Comparison of ENCODE assay signal across 40 cellular contexts in the genomic region with DNA sequence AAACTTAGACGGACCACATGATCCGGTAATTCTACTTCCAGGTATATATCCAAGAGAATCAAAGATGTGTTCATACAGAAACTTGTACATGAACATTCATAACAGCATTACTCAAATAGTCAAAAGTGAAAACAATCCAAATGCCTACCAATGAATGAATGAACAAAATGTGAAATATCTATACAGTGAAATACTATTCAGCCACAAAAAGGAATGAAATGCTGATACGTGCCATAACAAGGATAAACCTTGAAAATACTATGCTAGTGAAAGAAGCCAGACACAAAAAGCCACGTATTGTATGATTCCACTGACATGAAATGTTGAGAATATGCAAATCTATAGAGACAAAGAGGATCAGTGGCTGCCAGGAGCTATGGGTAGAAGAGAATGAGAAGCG.
"Had no signal": no experiment of that assay in that cellular context is flagged by ENCODE, and none has a peak within 500 bp of the region (broad histone marks: within the 10 kb centered on the region; RNA-seq: fewer than 3 reads in every experiment).

No MANE protein-coding gene starts in this region.

- H3K9me3 Mint-ChIP-seq: activated naive CD4-positive, alpha-beta T cell treated with anti-CD3 and anti-CD28 coated beads for 36 hours; activated naive CD4-positive, alpha-beta T cell treated with anti-CD3 and anti-CD28 coated beads, Interleukin-2, amount 10 ng/mL, durations not matched to agents 7 days and 5 days; activated naive CD4-positive, alpha-beta T cell treated with anti-CD3 and anti-CD28 coated beads, Interleukin-2, amount 50 U/mL, for 24 hours; activated naive CD4-positive, alpha-beta T cell treated with anti-CD3 and anti-CD28 coated beads, Interleukin-2, amount 50 U/mL, for 72 hours; activated naive CD8-positive, alpha-beta T cell treated with anti-CD3 and anti-CD28 coated beads for 36 hours; activated naive CD8-positive, alpha-beta T cell treated with anti-CD3 and anti-CD28 coated beads, Interleukin-2, amount 10 ng/mL, durations not matched to agents 7 days and 5 days; activated naive CD8-positive, alpha-beta T cell treated with anti-CD3 and anti-CD28 coated beads, Interleukin-2, amount 50 U/mL, for 24 hours; activated T-cell treated with anti-CD3 and anti-CD28 coated beads, Interleukin-2, amount 50 U/mL, for 24 hours; activated T-cell treated with anti-CD3 and anti-CD28 coated beads, Interleukin-2, amount 50 U/mL, for 4 hours; activated T-cell treated with anti-CD3 and anti-CD28 coated beads, Interleukin-2, amount 50 U/mL, for 72 hours; activated T-helper 1 cell treated with anti-CD3 and anti-CD28 coated beads, Interleukin-12 subunit alpha, Interleukin-12 subunit beta, Interleukin-2, Interleukin-4 antibody, amounts not matched to agents 30 ng/mL and 10 ng/mL and 1 ng/mL, durations not matched to agents 14 hours and 24 hours and 36 hours; activated T-helper 17 cell treated with anti-CD3 and anti-CD28 coated beads, Interleukin-2, amount 50 U/mL, for 72 hours; activated T-helper 2 cell treated with anti-CD3 and anti-CD28 coated beads, Interferon-gamma antibody, Interleukin-2, Interleukin-4, amounts not matched to agents 10 μg/mL and 5 μg/mL and 100 μg/mL, durations not matched to agents 14 hours and 24 hours and 36 hours; brain; central memory CD8-positive, alpha-beta T cell had no signal

- H3K36me3 ChIP-seq: breast epithelium had no signal

- H3K4me3 Mint-ChIP-seq: activated naive CD4-positive, alpha-beta T cell treated with anti-CD3 and anti-CD28 coated beads for 36 hours; activated naive CD4-positive, alpha-beta T cell treated with anti-CD3 and anti-CD28 coated beads, Interleukin-2, amount 10 ng/mL, durations not matched to agents 7 days and 5 days; activated naive CD4-positive, alpha-beta T cell treated with anti-CD3 and anti-CD28 coated beads, Interleukin-2, amount 50 U/mL, for 24 hours; activated naive CD8-positive, alpha-beta T cell; activated naive CD8-positive, alpha-beta T cell treated with anti-CD3 and anti-CD28 coated beads for 36 hours; activated naive CD8-positive, alpha-beta T cell treated with anti-CD3 and anti-CD28 coated beads, Interleukin-2, amount 10 ng/mL, durations not matched to agents 7 days and 5 days; activated naive CD8-positive, alpha-beta T cell treated with anti-CD3 and anti-CD28 coated beads, Interleukin-2, amount 50 U/mL, for 24 hours; activated T-cell treated with anti-CD3 and anti-CD28 coated beads, Interleukin-2, amount 50 U/mL, for 24 hours; activated T-cell treated with anti-CD3 and anti-CD28 coated beads, Interleukin-2, amount 50 U/mL, for 4 hours; activated T-cell treated with anti-CD3 and anti-CD28 coated beads, Interleukin-2, amount 50 U/mL, for 72 hours; activated T-helper 1 cell treated with anti-CD3 and anti-CD28 coated beads, Interleukin-12 subunit alpha, Interleukin-12 subunit beta, Interleukin-2, Interleukin-4 antibody, amounts not matched to agents 30 ng/mL and 10 ng/mL and 1 ng/mL, durations not matched to agents 14 hours and 24 hours and 36 hours; activated T-helper 17 cell treated with anti-CD3 and anti-CD28 coated beads, Interleukin-2, amount 50 U/mL, for 72 hours; brain; central memory CD8-positive, alpha-beta T cell had no signal

- H3K27me3 ChIP-seq: adrenal gland, ascending aorta, body of pancreas, brain microvascular endothelial cell, breast epithelium, cardiac muscle cell had no signal

- ATAC-seq: activated naive CD4-positive, alpha-beta T cell treated with anti-CD3 and anti-CD28 coated beads, Interleukin-2, amount 50 U/mL, for 72 hours; activated naive CD8-positive, alpha-beta T cell treated with anti-CD3 and anti-CD28 coated beads, Interleukin-2, amount 50 U/mL, for 24 hours; activated T-cell treated with anti-CD3 and anti-CD28 coated beads, Interleukin-2, amount 50 U/mL, for 4 hours; activated T-cell treated with anti-CD3 and anti-CD28 coated beads, Interleukin-2, amount 50 U/mL, for 72 hours; activated T-helper 17 cell treated with anti-CD3 and anti-CD28 coated beads, Interleukin-2, amount 50 U/mL, for 72 hours; body of pancreas had no signal

- H3K27ac Mint-ChIP-seq: activated naive CD4-positive, alpha-beta T cell treated with anti-CD3 and anti-CD28 coated beads for 36 hours; activated naive CD4-positive, alpha-beta T cell treated with anti-CD3 and anti-CD28 coated beads, Interleukin-2, amount 10 ng/mL, durations not matched to agents 7 days and 5 days; activated naive CD4-positive, alpha-beta T cell treated with anti-CD3 and anti-CD28 coated beads, Interleukin-2, amount 50 U/mL, for 24 hours; activated naive CD4-positive, alpha-beta T cell treated with anti-CD3 and anti-CD28 coated beads, Interleukin-2, amount 50 U/mL, for 72 hours; activated naive CD8-positive, alpha-beta T cell; activated naive CD8-positive, alpha-beta T cell treated with anti-CD3 and anti-CD28 coated beads for 36 hours; activated naive CD8-positive, alpha-beta T cell treated with anti-CD3 and anti-CD28 coated beads, Interleukin-2, amount 10 ng/mL, durations not matched to agents 7 days and 5 days; activated naive CD8-positive, alpha-beta T cell treated with anti-CD3 and anti-CD28 coated beads, Interleukin-2, amount 50 U/mL, for 24 hours; activated T-cell treated with anti-CD3 and anti-CD28 coated beads, Interleukin-2, amount 50 U/mL, for 24 hours; activated T-cell treated with anti-CD3 and anti-CD28 coated beads, Interleukin-2, amount 50 U/mL, for 72 hours; activated T-helper 1 cell treated with anti-CD3 and anti-CD28 coated beads, Interleukin-12 subunit alpha, Interleukin-12 subunit beta, Interleukin-2, Interleukin-4 antibody, amounts not matched to agents 30 ng/mL and 10 ng/mL and 1 ng/mL, durations not matched to agents 14 hours and 24 hours and 36 hours; activated T-helper 17 cell treated with anti-CD3 and anti-CD28 coated beads, Interleukin-2, amount 50 U/mL, for 72 hours; activated T-helper 2 cell treated with anti-CD3 and anti-CD28 coated beads, Interferon-gamma antibody, Interleukin-2, Interleukin-4, amounts not matched to agents 10 μg/mL and 5 μg/mL and 100 μg/mL, durations not matched to agents 14 hours and 24 hours and 36 hours; brain had no signal

- H3K4me1 Mint-ChIP-seq: activated naive CD4-positive, alpha-beta T cell treated with anti-CD3 and anti-CD28 coated beads, Interleukin-2, amount 10 ng/mL, durations not matched to agents 7 days and 5 days; activated naive CD4-positive, alpha-beta T cell treated with anti-CD3 and anti-CD28 coated beads, Interleukin-2, amount 50 U/mL, for 24 hours; activated naive CD8-positive, alpha-beta T cell treated with anti-CD3 and anti-CD28 coated beads for 36 hours; activated naive CD8-positive, alpha-beta T cell treated with anti-CD3 and anti-CD28 coated beads, Interleukin-2, amount 50 U/mL, for 24 hours; activated T-helper 17 cell treated with anti-CD3 and anti-CD28 coated beads, Interleukin-2, amount 50 U/mL, for 72 hours; brain; central memory CD8-positive, alpha-beta T cell had no signal

- DNase-seq: activated effector memory CD4-positive, alpha-beta T cell treated with anti-CD3 and anti-CD28 coated beads, Interleukin-2, amount 50 U/mL, for 16 hours; activated effector memory CD4-positive, alpha-beta T cell treated with Interleukin-2 at 50 U/mL for 16 hours; activated gamma-delta T cell; activated gamma-delta T cell treated with Interleukin-2 at 50 U/mL for 16 hours; activated naive CD4-positive, alpha-beta T cell; activated naive CD4-positive, alpha-beta T cell treated with anti-CD3 and anti-CD28 coated beads for 36 hours; activated naive CD4-positive, alpha-beta T cell treated with anti-CD3 and anti-CD28 coated beads, Interleukin-2, amount 10 ng/mL, durations not matched to agents 7 days and 5 days; activated naive CD4-positive, alpha-beta T cell treated with anti-CD3 and anti-CD28 coated beads, Interleukin-2, amount 50 U/mL, for 16 hours; activated naive CD4-positive, alpha-beta T cell treated with Interleukin-2 at 50 U/mL for 16 hours; activated naive CD8-positive, alpha-beta T cell treated with anti-CD3 and anti-CD28 coated beads for 36 hours; activated naive CD8-positive, alpha-beta T cell treated with anti-CD3 and anti-CD28 coated beads, Interleukin-2, amount 10 ng/mL, durations not matched to agents 7 days and 5 days; activated naive CD8-positive, alpha-beta T cell treated with anti-CD3 and anti-CD28 coated beads, Interleukin-2, amount 50 U/mL, for 24 hours; activated T-cell treated with anti-CD3 and anti-CD28 coated beads for 4 hours; activated T-cell treated with anti-CD3 and anti-CD28 coated beads, Interleukin-2, amount 50 U/mL, for 1 hour; activated T-cell treated with anti-CD3 and anti-CD28 coated beads, Interleukin-2, amount 50 U/mL, for 24 hours; activated T-cell treated with anti-CD3 and anti-CD28 coated beads, Interleukin-2, amount 50 U/mL, for 4 hours; activated T-cell treated with anti-CD3 and anti-CD28 coated beads, Interleukin-2, amount 50 U/mL, for 48 hours; activated T-cell treated with anti-CD3 and anti-CD28 coated beads, Interleukin-2, amount 50 U/mL, for 72 hours; adrenal gland; amniotic stem cell; amygdala; anterior cingulate cortex; aorta; body of pancreas; brain microvascular endothelial cell; caudate nucleus; central memory CD4-positive, alpha-beta T cell; cerebellar nuclear complex had no signal

- H3K4me1 ChIP-seq: adrenal gland, ascending aorta, breast epithelium had no signal

- H3K27ac ChIP-seq: adrenal gland, ascending aorta, body of pancreas, brain microvascular endothelial cell, breast epithelium, cardiac muscle cell had no signal

- H3K27me3 Mint-ChIP-seq: activated naive CD4-positive, alpha-beta T cell treated with anti-CD3 and anti-CD28 coated beads, Interleukin-2, amount 10 ng/mL, durations not matched to agents 7 days and 5 days; activated naive CD4-positive, alpha-beta T cell treated with anti-CD3 and anti-CD28 coated beads, Interleukin-2, amount 50 U/mL, for 24 hours; activated naive CD8-positive, alpha-beta T cell; activated naive CD8-positive, alpha-beta T cell treated with anti-CD3 and anti-CD28 coated beads for 36 hours; activated naive CD8-positive, alpha-beta T cell treated with anti-CD3 and anti-CD28 coated beads, Interleukin-2, amount 10 ng/mL, durations not matched to agents 7 days and 5 days; activated naive CD8-positive, alpha-beta T cell treated with anti-CD3 and anti-CD28 coated beads, Interleukin-2, amount 50 U/mL, for 24 hours; activated T-cell treated with anti-CD3 and anti-CD28 coated beads, Interleukin-2, amount 50 U/mL, for 24 hours; activated T-helper 17 cell treated with anti-CD3 and anti-CD28 coated beads, Interleukin-2, amount 50 U/mL, for 72 hours; brain; central memory CD8-positive, alpha-beta T cell had no signal

- FAIRE-seq: bronchial epithelial cell had no signal

- H3K9me3 ChIP-seq: adrenal gland, ascending aorta, body of pancreas, breast epithelium had no signal

- H3K4me3 ChIP-seq: adrenal gland, ascending aorta, body of pancreas, breast epithelium, cardiac muscle cell had no signal
